Comparison of ENCODE assay signal across 22 cellular contexts in the genomic region with DNA sequence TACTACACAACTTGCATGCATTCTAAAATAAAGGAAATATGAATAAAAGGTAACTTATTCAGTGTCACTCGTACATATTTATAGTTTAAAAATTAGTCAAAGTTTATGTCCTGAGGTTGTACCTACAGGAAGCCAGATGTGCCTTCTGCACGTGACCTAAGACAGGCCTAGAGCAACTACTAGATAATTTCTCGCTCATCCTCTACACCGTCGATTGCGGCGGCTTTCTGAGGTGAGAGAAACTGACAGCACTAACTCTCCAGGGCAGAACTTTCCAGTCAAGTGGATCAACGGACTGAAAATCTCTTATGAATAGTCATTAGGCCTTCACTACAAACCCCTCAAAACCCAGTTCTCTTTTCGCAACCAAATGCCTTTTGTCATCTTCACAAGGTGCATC. TPM values are rescaled to one million over a fixed set of nuclear protein-coding genes. Genes with fewer than 3 reads are reported as not detected.
A peak's percentile ranks its signal among the peaks of the same experiment; 100 is the strongest.
DNase-seq lines count a peak whose midpoint lies in the region; ATAC-seq and TF ChIP-seq lines count a peak whose summit lies in the region.
"Had no signal": no experiment of that assay in that cellular context is flagged by ENCODE, and none has a peak within 500 bp of the region (broad histone marks: within the 10 kb centered on the region; RNA-seq: fewer than 3 reads in every experiment).

No MANE protein-coding gene starts in this region.

- H3K27ac ChIP-seq in right cardiac atrium (ENCODE audit: low read length) (no peak overlapping the region), layer of hippocampus (ENCODE audit: low read depth, low read length) (peak overlapping the region; percentile 95), smooth muscle cell (ENCODE audit: low read depth) (peak overlapping the region; percentile 36)
- no peak overlapping the region for H3K27ac ChIP-seq in CD4-positive, alpha-beta T cell (ENCODE audit: low read depth, low read length)
- H3K27ac ChIP-seq: 22Rv1; BLaER1 treated with 17β-estradiol and CSF1 and Interleukin-3, amounts not matched to agents 10 nM and 100 nM; SJSA1 had no signal

- DNase-seq in left ventricle myocardium superior: peak; percentile 18
- DNase-seq in right cardiac atrium: no peak
- no peak for DNase-seq in smooth muscle cell (lab: John Stamatoyannopoulos, UW; ENCODE audit: unreplicated experiment)
- no peak for DNase-seq in GM19240 (ENCODE audit: insufficient read length, low spot score)
- DNase-seq in activated CD8-positive, alpha-beta memory T cell treated with anti-CD3 and anti-CD28 coated beads, Interleukin-2, amount 50 U/mL, for 4 hours: no peak
- no peak for DNase-seq in CD4-positive, alpha-beta T cell
- DNase-seq: ACHN, GF-D8, Kasumi-1, NCI-H1417, NCI-H1694 treated with DMSO at 0.1 percent for 48 hours, NCI-H2081 treated with DMSO at 0.1 percent for 48 hours, NCI-H446 treated with DMSO at 0.1 percent for 48 hours, NCI-H526 treated with DMSO at 0.1 percent for 48 hours, OCI-M1 had no signal

- H3K9me3 ChIP-seq in right cardiac atrium (ENCODE audit: control insufficient read depth, low read length) (no peaks in the 10 kb centered on the region), smooth muscle cell (replicated peaks; ENCODE audit: low read depth) (no peaks in the 10 kb centered on the region)
- no peaks in the 10 kb centered on the region for H3K9me3 ChIP-seq in CD4-positive, alpha-beta T cell (ENCODE audit: control insufficient read depth, low read length)
- H3K9me3 ChIP-seq: BLaER1 treated with 17β-estradiol and CSF1 and Interleukin-3, amounts not matched to agents 10 nM and 100 nM; SJSA1 had no signal

- CTCF ChIA-PET in CD4-positive, alpha-beta T cell (lab: Charles Lee): interaction anchor here (1.8 kb wide), 1 partner anchor 96 kb away, joined by 3 read pairs; no protein-coding TSS in a partner anchor

- H3K4me3 Mint-ChIP-seq in CD4-positive, alpha-beta T cell: no peak overlapping the region
- H3K4me3 Mint-ChIP-seq: IgD-negative memory B cell had no signal

- POLR2A ChIA-PET in CD4-positive, alpha-beta T cell (lab: Charles Lee): no interaction called here

- no peaks in the 10 kb centered on the region for H3K9me3 Mint-ChIP-seq in CD4-positive, alpha-beta T cell
- H3K9me3 Mint-ChIP-seq: IgD-negative memory B cell had no signal

- H3K27ac Mint-ChIP-seq in CD4-positive, alpha-beta T cell: no peak overlapping the region

- intact Hi-C loops in left ventricle myocardium superior (cut with micrococcal nuclease): no loop called here
- intact Hi-C loops in right cardiac atrium (cut with DNase I): loop anchor here in 3 of 4 donors (5.0 to 10.0 kb wide), 2 partner anchors 37 to 49 kb away; no protein-coding TSS in a partner anchor
- intact Hi-C loops in CD4-positive, alpha-beta T cell (cut with DNase I, micrococcal nuclease): no loop called here

- H3F3A ChIP-seq in smooth muscle cell (ENCODE audit: low read depth): peaks cover 14% of the 10 kb centered on the region

- H3K4me3 ChIP-seq in right cardiac atrium (ENCODE audit: low read length) (no peak overlapping the region), smooth muscle cell (no peak overlapping the region)
- H3K4me3 ChIP-seq: BLaER1 treated with 17β-estradiol and CSF1 and Interleukin-3, amounts not matched to agents 10 nM and 100 nM; SJSA1 had no signal

- peaks cover 98% of the 10 kb centered on the region for H4K20me1 ChIP-seq in smooth muscle cell (ENCODE audit: low read depth)

- H2AFZ ChIP-seq in smooth muscle cell (ENCODE audit: low read depth): no peak overlapping the region

- TF ChIP-seq CTCF in smooth muscle cell (IDR thresholded peaks at IDR 0.05; ENCODE audit: borderline replicate concordance, insufficient read depth, poor library complexity, severe bottlenecking): no peak
- no peak for TF ChIP-seq CTCF in CD4-positive, alpha-beta T cell (IDR thresholded peaks at IDR 0.05)

- peaks cover 100% of the 10 kb centered on the region for H3K79me2 ChIP-seq in smooth muscle cell (ENCODE audit: low read depth)

- ATAC-seq in left ventricle myocardium superior: no peak
- ATAC-seq in right cardiac atrium: no peak
- no peak for ATAC-seq in HG03457 (IDR thresholded peaks at IDR 0.05; ENCODE audit: unreplicated experiment)
- no peak for ATAC-seq in CD4-positive, alpha-beta T cell (ENCODE audit: poor library complexity)

- no peaks in the 10 kb centered on the region for H3K36me3 ChIP-seq in smooth muscle cell (ENCODE audit: low read depth)

- no peaks in the 10 kb centered on the region for H3K4me1 Mint-ChIP-seq in CD4-positive, alpha-beta T cell (ENCODE audit: low read depth)

- H3K36me3 Mint-ChIP-seq in CD4-positive, alpha-beta T cell (ENCODE audit: low read depth): no peaks in the 10 kb centered on the region

- 72% methylated on average over 9 of the region's 9 CpGs for WGBS in right cardiac atrium
- 97% methylated on average over 9 of the region's 9 CpGs for WGBS in smooth muscle cell (ENCODE audit: low lambda C conversion rate)

- H3K9ac ChIP-seq in smooth muscle cell (ENCODE audit: low read depth): no peak overlapping the region
- H3K9ac ChIP-seq: BLaER1 treated with 17β-estradiol and CSF1 and Interleukin-3, amounts not matched to agents 10 nM and 100 nM had no signal

- no peak overlapping the region for H3K4me2 ChIP-seq in smooth muscle cell

- H3K27me3 ChIP-seq in right cardiac atrium (ENCODE audit: control insufficient read depth, insufficient read depth): no peaks in the 10 kb centered on the region
- no peaks in the 10 kb centered on the region for H3K27me3 ChIP-seq in layer of hippocampus (ENCODE audit: control insufficient read depth, insufficient read depth, low read length)
- no peaks in the 10 kb centered on the region for H3K27me3 ChIP-seq in smooth muscle cell (ENCODE audit: low read depth)
- no peaks in the 10 kb centered on the region for H3K27me3 ChIP-seq in CD4-positive, alpha-beta T cell (ENCODE audit: control insufficient read depth, insufficient read depth, low read length)
- H3K27me3 ChIP-seq: BLaER1 treated with 17β-estradiol and CSF1 and Interleukin-3, amounts not matched to agents 10 nM and 100 nM; SJSA1 had no signal

- H3K27me3 Mint-ChIP-seq in CD4-positive, alpha-beta T cell: no peaks in the 10 kb centered on the region
- H3K27me3 Mint-ChIP-seq: IgD-negative memory B cell had no signal

- peaks cover 8% of the 10 kb centered on the region for H3K4me1 ChIP-seq in right cardiac atrium (ENCODE audit: control insufficient read depth, insufficient read depth, low read length)
- H3K4me1 ChIP-seq in smooth muscle cell (ENCODE audit: low read depth): peaks cover 55% of the 10 kb centered on the region

RNA-seq across cellular contexts. Expression of a gene that starts 54.2 kb away (rescaled TPM):
- 83.2 TPM for total RNA-seq in left ventricle myocardium superior
- 100 to 1,000 TPM; 132 to 147 (median 141) TPM for total RNA-seq in right cardiac atrium
- polyA plus RNA-seq in right cardiac atrium: 40.2 TPM
- total RNA-seq in smooth muscle cell: 148 and 158 TPM in 2 replicates
- polyA plus RNA-seq in smooth muscle cell: 50.8 and 67.5 TPM in 2 replicates
- 10 to 100 TPM; 12.3 to 13.4 TPM for total RNA-seq in CD4-positive, alpha-beta T cell
- total RNA-seq: H1 had no signal

Comparison
In these comparisons a context has a peak if more than half of its experiments do, and no peak if none do; other contexts are left out.
1. intact Hi-C loops: an anchor here in right cardiac atrium (5.0 to 10.0 kb wide); none called in left ventricle myocardium superior and CD4-positive, alpha-beta T cell.
2. H3K27ac ChIP-seq: peak in layer of hippocampus (single experiment) and smooth muscle cell (single experiment); none in right cardiac atrium (single experiment) and CD4-positive, alpha-beta T cell (single experiment).